In the genomic region with DNA sequence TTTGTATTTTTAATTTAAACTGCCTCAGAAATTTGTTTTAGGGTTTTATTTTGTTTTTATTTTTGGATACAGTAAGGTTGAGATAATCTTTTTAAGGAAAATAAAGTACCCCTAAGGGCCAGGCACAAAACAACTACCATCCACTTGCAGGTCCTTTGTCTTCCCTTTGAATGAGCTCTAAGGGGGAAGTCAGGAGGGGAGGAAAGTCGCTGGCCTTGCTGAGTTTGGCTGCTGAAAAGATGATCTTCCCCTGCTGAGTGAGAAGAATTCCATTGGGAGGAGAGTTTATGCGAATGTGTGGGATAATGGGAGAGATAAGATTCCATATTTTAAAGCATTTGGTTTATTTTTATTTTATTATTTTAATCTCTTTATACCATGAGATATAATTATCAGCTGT, we compare ENCODE assay signal across 17 cellular contexts.
DNase-seq lines count a peak whose midpoint lies in the region; ATAC-seq and TF ChIP-seq lines count a peak whose summit lies in the region.
"Had no signal": no experiment of that assay in that cellular context is flagged by ENCODE, and none has a peak within 500 bp of the region (broad histone marks: within the 10 kb centered on the region; RNA-seq: fewer than 3 reads in every experiment).

No MANE protein-coding gene starts in this region.

- no peaks in the 10 kb centered on the region for H3K27me3 Mint-ChIP-seq in GM23338 (ENCODE audit: insufficient read depth, low read depth, poor library complexity)
- H3K27me3 Mint-ChIP-seq in memory B cell: no peaks in the 10 kb centered on the region

- H3K27ac ChIP-seq in GM23338 (ENCODE audit: low read depth) (peak overlapping the region; percentile 70), ectodermal cell (ENCODE audit: insufficient read depth, low read depth, low read length, poor library complexity, severe bottlenecking) (peak overlapping the region; percentile 18)
- H3K27ac ChIP-seq: C4-2B, SJSA1 had no signal

- no peaks in the 10 kb centered on the region for H3F3A ChIP-seq in GM23338 (replicated peaks; ENCODE audit: low read depth)

- H3K27me3 ChIP-seq in GM23338 (ENCODE audit: insufficient read depth) (no peaks in the 10 kb centered on the region), NT2/D1 (ENCODE audit: insufficient read depth, insufficient read length) (no peaks in the 10 kb centered on the region), ectodermal cell (ENCODE audit: control insufficient read depth, insufficient read depth, low read length, poor library complexity, severe bottlenecking) (no peaks in the 10 kb centered on the region)
- H3K27me3 ChIP-seq: SJSA1 had no signal

- no peaks in the 10 kb centered on the region for H3K79me2 ChIP-seq in GM23338 (replicated peaks; ENCODE audit: insufficient read depth)

- H3K4me3 Mint-ChIP-seq in GM23338 (no peak overlapping the region), memory B cell (no peak overlapping the region)

- H3K4me3 ChIP-seq in GM23338 (no peak overlapping the region), NT2/D1 (ENCODE audit: insufficient read length, low read depth) (no peak overlapping the region), ectodermal cell (ENCODE audit: insufficient read depth, low read depth, low read length) (no peak overlapping the region)
- H3K4me3 ChIP-seq: SJSA1 had no signal

- H3K4me1 ChIP-seq in GM23338 (ENCODE audit: insufficient read depth) (peaks cover 15% of the 10 kb centered on the region; the same call in 1 of the 2 replicates), NT2/D1 (ENCODE audit: insufficient read depth, insufficient read length) (no peaks in the 10 kb centered on the region), ectodermal cell (ENCODE audit: control insufficient read depth, insufficient read depth, low read length) (peaks cover 15% of the 10 kb centered on the region)
- H3K4me1 ChIP-seq: SJSA1 had no signal

- H3K36me3 Mint-ChIP-seq in GM23338 (ENCODE audit: low read depth): peaks cover 6% of the 10 kb centered on the region; the same call in 2 of the 3 replicates
- peaks cover 46% of the 10 kb centered on the region for H3K36me3 Mint-ChIP-seq in memory B cell

- no peak overlapping the region for H3K9ac ChIP-seq in NT2/D1 (ENCODE audit: insufficient read length, low read depth)

- H3K9me3 Mint-ChIP-seq in GM23338 (peaks cover 10% of the 10 kb centered on the region; the same call in 2 of the 3 replicates), memory B cell (peaks cover 4% of the 10 kb centered on the region)

- peaks cover 22% of the 10 kb centered on the region for H3K4me1 Mint-ChIP-seq in GM23338
- peaks cover 4% of the 10 kb centered on the region for H3K4me1 Mint-ChIP-seq in memory B cell

- no peak overlapping the region for H3K4me2 ChIP-seq in GM23338

- ATAC-seq in GM23338: peak; percentile 100
- ATAC-seq in memory B cell (ENCODE audit: low read depth): no peak
- no peak for ATAC-seq in GM18870 (IDR thresholded peaks at IDR 0.05; ENCODE audit: unreplicated experiment)
- ATAC-seq: HepG2, PC-3 had no signal

- H3K36me3 ChIP-seq in GM23338 (ENCODE audit: insufficient read depth) (no peaks in the 10 kb centered on the region), NT2/D1 (ENCODE audit: insufficient read depth, insufficient read length, low read length) (no peaks in the 10 kb centered on the region), ectodermal cell (ENCODE audit: control insufficient read depth, insufficient read depth, low read length) (no peaks in the 10 kb centered on the region)
- H3K36me3 ChIP-seq: SJSA1 had no signal

- H3K9me3 ChIP-seq in NT2/D1 (ENCODE audit: insufficient read depth, low read length) (no peaks in the 10 kb centered on the region), ectodermal cell (ENCODE audit: control insufficient read depth, low read length) (no peaks in the 10 kb centered on the region)
- H3K9me3 ChIP-seq: SJSA1 had no signal

- no peaks in the 10 kb centered on the region for H4K20me1 ChIP-seq in GM23338 (replicated peaks; ENCODE audit: insufficient read depth)

- peak overlapping the region; percentile 70; the same call in 1 of the 2 replicates for H3K27ac Mint-ChIP-seq in GM23338
- H3K27ac Mint-ChIP-seq in memory B cell: peak overlapping the region; percentile 17

- TF ChIP-seq CTCF in GM23338 (conservative IDR thresholded peaks at IDR 0.05; ENCODE audit: low read depth in 2 of 2): no peak

- DNase-seq in GM23338 (ENCODE audit: low spot score) (peak; percentile 76), NT2/D1 (ENCODE audit: low read depth, low spot score) (peak; percentile 70), memory B cell (ENCODE audit: low spot score in 2 of 2) (no peak), GF-D8 (lab: John Stamatoyannopoulos, UW) (no peak), COLO829 (ENCODE audit: low spot score) (no peak)
- DNase-seq: COR-L47, DMS153, KG1, NCI-H1417 treated with DMSO at 0.1 percent for 48 hours, NCI-H2029, NCI-H748 treated with DMSO at 0.1 percent for 48 hours, PC-3 had no signal

- WGBS in ectodermal cell, 2 experiments: 0% methylated on average over 2 of the region's 2 CpGs

- H3K9me2 ChIP-seq in GM23338 (ENCODE audit: insufficient read depth): no peaks in the 10 kb centered on the region

- H2AFZ ChIP-seq in GM23338: no peak overlapping the region

TF ChIP-seq in GM23338, 12 proteins besides CTCF, POLR2A, EP300 and RAD21:
- TF ChIP-seq ZNF462 (CRISPR knock-in tag; IDR thresholded peaks at IDR 0.05): peak; percentile 84
- no peak for TF ChIP-seq ETS1 (IDR thresholded peaks at IDR 0.05)
TF ChIP-seq in GM23338: peak in this region for 1.

Comparison
In these comparisons a context has a peak if more than half of its experiments do, and no peak if none do; other contexts are left out.
1. DNase-seq: peak in GM23338 (single experiment) and NT2/D1 (single experiment); none in memory B cell (0 of 2), GF-D8 (single experiment) and COLO829 (single experiment).